ENCODE assay signal across 2 cellular contexts in the genomic region with DNA sequence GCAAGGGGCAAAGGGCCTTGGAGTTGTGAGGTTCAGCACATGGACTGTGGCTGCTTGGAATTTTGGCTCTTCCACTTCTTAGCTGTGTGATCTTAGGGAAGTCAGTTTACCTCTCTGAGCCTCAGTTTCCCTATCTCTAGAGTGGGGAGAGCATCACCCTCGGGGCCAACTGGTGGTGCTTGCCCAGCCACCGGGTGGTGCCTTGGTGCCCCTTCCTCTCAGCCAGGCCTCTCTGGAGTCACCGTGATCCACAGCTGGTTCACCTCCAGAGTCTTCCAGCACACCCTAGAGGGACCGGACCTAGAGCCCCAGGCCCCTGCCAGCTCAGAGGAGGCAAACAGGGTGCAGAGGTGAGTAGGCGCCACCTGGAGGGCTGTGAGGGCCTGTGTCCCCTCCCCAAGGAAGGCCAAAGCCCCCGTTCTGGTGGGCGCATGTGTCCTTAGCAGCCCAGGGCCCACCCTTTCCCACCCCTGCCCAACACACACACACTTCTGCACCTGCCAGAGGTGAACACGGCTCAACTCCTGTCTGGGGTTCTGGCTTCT.
TF ChIP-seq lines count a peak whose summit lies in the region.

No MANE protein-coding gene starts in this region.

TF ChIP-seq in WTC11, 78 proteins besides CTCF, POLR2A, EP300 and RAD21:
- TF ChIP-seq NFE2L1 (CRISPR knock-in tag; IDR thresholded peaks at IDR 0.05) (no peak), TCF7 (CRISPR knock-in tag; IDR thresholded peaks at IDR 0.05; ENCODE audit: low read depth) (no peak), OVOL2 (CRISPR knock-in tag; IDR thresholded peaks at IDR 0.05; ENCODE audit: borderline replicate concordance) (no peak)

TF ChIP-seq in HepG2, 621 proteins besides CTCF, POLR2A, EP300 and RAD21:
- TF ChIP-seq STAG1 (CRISPR knock-in tag; IDR thresholded peaks at IDR 0.05) (0 out of 2 replicates have a peak, but pooled peaks have one; percentile 27), ZNF747 (CRISPR knock-in tag; IDR thresholded peaks at IDR 0.05; ENCODE audit: borderline replicate concordance) (no peak), PBX3 (CRISPR knock-in tag; IDR thresholded peaks at IDR 0.05; ENCODE audit: borderline replicate concordance) (no peak), ZNF768 (CRISPR knock-in tag; IDR thresholded peaks at IDR 0.05) (peak; percentile 63; the same call in 1 of the 2 replicates)
